Comparison of ENCODE assay signal across 8 cellular contexts in genomic region chr9:122402403-122403268, GRCh38. TPM values are rescaled to one million over a fixed set of nuclear protein-coding genes. Genes with fewer than 3 reads are reported as not detected.
A peak's percentile ranks its signal among the peaks of the same experiment; 100 is the strongest.
DNase-seq lines count a peak whose midpoint lies in the region; ATAC-seq and TF ChIP-seq lines count a peak whose summit lies in the region.

No MANE protein-coding gene starts in this region.

- TF ChIP-seq POLR2A in right lobe of liver (IDR thresholded peaks at IDR 0.05), result no peak

- H3K4me3 ChIP-seq in AG04450 (ENCODE audit: low read depth, low read length) (no peak overlapping the region), right lobe of liver (no peak overlapping the region)

- H3K4me1 ChIP-seq in right lobe of liver, result no peaks in the 10 kb centered on the region

- POLR2A ChIA-PET in AG04450 (lab: Yijun Ruan, JAX), result no interaction called here

- peak overlapping the region; percentile 88 for H3K27ac Mint-ChIP-seq in activated T-cell treated with anti-CD3 and anti-CD28 coated beads, Interleukin-2, amount 50 U/mL, for 24 hours

- H3K9me3 Mint-ChIP-seq in activated T-cell treated with anti-CD3 and anti-CD28 coated beads, Interleukin-2, amount 50 U/mL, for 24 hours, result peaks cover 12% of the 10 kb centered on the region

- peak overlapping the region; percentile 26 for H3K4me3 Mint-ChIP-seq in activated T-cell treated with anti-CD3 and anti-CD28 coated beads, Interleukin-2, amount 50 U/mL, for 24 hours

- H3K27ac ChIP-seq in AG04450 (ENCODE audit: low read depth, low read length), result peak overlapping the region; percentile 86
- H3K27ac ChIP-seq in right lobe of liver, result no peak overlapping the region

- no peaks in the 10 kb centered on the region for H3K36me3 Mint-ChIP-seq in activated T-cell treated with anti-CD3 and anti-CD28 coated beads, Interleukin-2, amount 50 U/mL, for 24 hours (ENCODE audit: low read depth)

- no peak for TF ChIP-seq CTCF in AG04450 (IDR thresholded peaks at IDR 0.05; ENCODE audit: low read depth, low read length)
- TF ChIP-seq CTCF in right lobe of liver (IDR thresholded peaks at IDR 0.05), result no peak

- DNase-seq in AG04450 (ENCODE audit: low read depth, low spot score), result peak; percentile 91
- DNase-seq in HK-2 (ENCODE audit: unreplicated experiment), result peak; percentile 48
- peak; percentile 38 for DNase-seq in activated T-cell treated with anti-CD3 and anti-CD28 coated beads, Interleukin-2, amount 50 U/mL, for 24 hours
- no peak for DNase-seq in right lobe of liver
- no peak for DNase-seq in NCI-H69 (lab: John Stamatoyannopoulos, UW)
- DNase-seq in NCI-H748 (lab: John Stamatoyannopoulos, UW; ENCODE audit: unreplicated experiment), result no peak
- no peak for DNase-seq in activated effector memory CD4-positive, alpha-beta T cell treated with anti-CD3 and anti-CD28 coated beads, Interleukin-2, amount 50 U/mL, for 16 hours

- H3K4me1 Mint-ChIP-seq in activated T-cell treated with anti-CD3 and anti-CD28 coated beads, Interleukin-2, amount 50 U/mL, for 24 hours (ENCODE audit: low read depth), result peaks cover 23% of the 10 kb centered on the region

- intact Hi-C loops in right lobe of liver (cut with DNase I), result no loop called here

- WGBS in right lobe of liver (ENCODE audit: insufficient coverage, low coverage, low lambda C conversion rate, missing lambda C conversion rate), result 52% methylated on average over 5 of the region's 6 CpGs

- no peaks in the 10 kb centered on the region for H3K36me3 ChIP-seq in right lobe of liver

- no peaks in the 10 kb centered on the region; the same call in none of the 2 replicates for H3K9me3 ChIP-seq in AG04450 (ENCODE audit: control insufficient read depth, insufficient read depth, low read length)
- no peaks in the 10 kb centered on the region for H3K9me3 ChIP-seq in right lobe of liver

- no peaks in the 10 kb centered on the region for H3K27me3 ChIP-seq in AG04450 (ENCODE audit: control insufficient read depth, insufficient read depth, low read length)
- no peaks in the 10 kb centered on the region for H3K27me3 ChIP-seq in right lobe of liver

- CTCF ChIA-PET in AG04450 (lab: Charles Lee), result no interaction called here

- peak in 3 of 4 donors; percentile 48 to 64 (median 52) for ATAC-seq in right lobe of liver
- no peak for ATAC-seq in HG02763 (IDR thresholded peaks at IDR 0.05; ENCODE audit: unreplicated experiment)

- peaks cover 37% of the 10 kb centered on the region for H3K27me3 Mint-ChIP-seq in activated T-cell treated with anti-CD3 and anti-CD28 coated beads, Interleukin-2, amount 50 U/mL, for 24 hours

RNA-seq across cellular contexts. Expression of gene PTGS1, which starts 31.8 kb away (rescaled TPM):
- polyA plus RNA-seq in AG04450 (2011; rRNA removed), result 78.3 and 83.1 TPM in 2 replicates
- 56.1 and 65.0 TPM in 2 replicates for polyA minus RNA-seq in AG04450 (2011; rRNA and poly(A)+ RNA removed)
- 1 to 10 TPM; 1.7 to 3.6 (median 2.4) TPM for total RNA-seq in right lobe of liver

Comparison
In these comparisons a context has a peak if more than half of its experiments do, and no peak if none do; other contexts are left out.
1. DNase-seq: peak in AG04450 (single experiment), HK-2 (single experiment) and activated T-cell treated with anti-CD3 and anti-CD28 coated beads, Interleukin-2, amount 50 U/mL, for 24 hours (single experiment); none in right lobe of liver (0 of 3), NCI-H69 (single experiment), NCI-H748 (single experiment) and activated effector memory CD4-positive, alpha-beta T cell treated with anti-CD3 and anti-CD28 coated beads, Interleukin-2, amount 50 U/mL, for 16 hours (single experiment).